ENCODE assay signal across 9 cellular contexts in the genomic region with DNA sequence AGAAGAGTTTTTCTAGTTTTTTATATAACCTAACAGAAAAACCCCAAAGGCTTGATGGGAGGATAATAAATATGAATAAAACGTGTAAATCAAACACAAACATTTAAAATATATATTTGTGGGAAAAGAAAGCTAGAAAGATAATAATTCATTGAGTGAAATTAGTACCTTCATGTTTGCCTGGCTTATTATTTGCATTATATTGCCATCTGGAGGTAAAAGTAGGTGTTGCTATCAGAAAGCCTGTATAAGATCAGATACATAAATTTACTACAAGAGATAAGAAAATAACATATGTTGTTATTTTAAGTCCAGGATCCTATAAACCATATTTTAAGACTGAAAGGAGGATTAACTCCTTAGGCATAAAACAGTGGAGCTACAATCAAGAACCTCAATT.
DNase-seq lines count a peak whose midpoint lies in the region; ATAC-seq, FAIRE-seq and TF ChIP-seq lines count a peak whose summit lies in the region.
"Had no signal": no experiment of that assay in that cellular context is flagged by ENCODE, and none has a peak within 500 bp of the region (broad histone marks: within the 10 kb centered on the region; RNA-seq: fewer than 3 reads in every experiment).

No MANE protein-coding gene starts in this region.

- BruUV-seq in A673 (replicated peaks; lab: Mats Ljungman, UMichigan) = no TSS peak

- H3K27me3 ChIP-seq in A673 (replicated peaks; ENCODE audit: insufficient read depth, low read depth, low read length, poor library complexity) = no peaks in the 10 kb centered on the region

- POLR2A ChIA-PET in A673 (lab: Charles Lee; ENCODE audit: low non-redundant PET) = no interaction called here
- POLR2A ChIA-PET in HEK293 (lab: Yijun Ruan, JAX) = no interaction called here

- H3K36me3 ChIP-seq in A673 (ENCODE audit: insufficient read depth, low read length, poor library complexity, severe bottlenecking) = no peaks in the 10 kb centered on the region
- H3K36me3 ChIP-seq in HEK293 (ENCODE audit: control insufficient read depth in 2 of 2, insufficient read depth in 1 of 2, low read length in 2 of 2) = no peaks in the 10 kb centered on the region

- CTCF ChIA-PET in A673 (lab: Charles Lee) = interaction anchor here (1.1 kb wide), 1 partner anchor 527 kb away, joined by 3 read pairs; no protein-coding TSS in a partner anchor
- CTCF ChIA-PET in HEK293 (lab: Yijun Ruan, JAX) = interaction anchor here (0.7 to 2.9 kb wide), 8 partner anchors 25 to 963 kb away, joined by 3 to 22 read pairs (median 3); no protein-coding TSS in a partner anchor

- no peaks in the 10 kb centered on the region for H3K9me3 ChIP-seq in A673 (ENCODE audit: low read depth, low read length, poor library complexity, severe bottlenecking)
- no peaks in the 10 kb centered on the region for H3K9me3 ChIP-seq in HEK293 (ENCODE audit: control insufficient read depth, insufficient read depth, low read depth, low read length)

- ATAC-seq in HG02884 (IDR thresholded peaks at IDR 0.05; ENCODE audit: unreplicated experiment) (no peak), GM19035 (IDR thresholded peaks at IDR 0.05; ENCODE audit: unreplicated experiment) (no peak)

- intact Hi-C loops in A673 (cut with micrococcal nuclease; ENCODE audit: unreplicated experiment) = loop anchor here (2.0 to 10.0 kb wide), 3 partner anchors 27 to 2003 kb away; no protein-coding TSS in a partner anchor

- DNase-seq in A673 (ENCODE audit: low spot score) (peak; percentile 66), RCC 7860 (ENCODE audit: low spot score) (no peak), fibroblast of the aortic adventitia (ENCODE audit: low read depth) (peak; percentile 51), frontal cortex (ENCODE audit: low spot score in 2 of 2) (no peak)
- no peak for DNase-seq in activated CD4-positive, CD25-positive, alpha-beta regulatory T cell (lab: John Stamatoyannopoulos, UW)
- DNase-seq: activated naive CD8-positive, alpha-beta T cell treated with anti-CD3 and anti-CD28 coated beads for 36 hours had no signal

- H3K4me3 ChIP-seq in A673 (ENCODE audit: low read depth, low read length, poor library complexity, severe bottlenecking) (no peak overlapping the region), HEK293 (ENCODE audit: low read depth, low read length) (no peak overlapping the region), fibroblast of the aortic adventitia (ENCODE audit: low read depth, low read length) (no peak overlapping the region)

- TF ChIP-seq CTCF in A673 (conservative IDR thresholded peaks at IDR 0.05; ENCODE audit: low read depth, low read length) = peak; percentile 72
- no peak for TF ChIP-seq CTCF in HEK293 (tag by site-specific recombination; IDR thresholded peaks at IDR 0.05)
- TF ChIP-seq CTCF in fibroblast of the aortic adventitia (IDR thresholded peaks at IDR 0.05; ENCODE audit: insufficient read depth, low read length) = peak; percentile 59

- H3K27ac ChIP-seq in A673 (ENCODE audit: low read depth, low read length, poor library complexity, severe bottlenecking) = no peak overlapping the region
- H3K27ac ChIP-seq in HEK293 (ENCODE audit: extremely low read depth, low read depth, low read length) = no peak overlapping the region

- FAIRE-seq in RCC 7860 (lab: Jason Lieb, UNC) = peak; percentile 51
- no peak for FAIRE-seq in frontal cortex (lab: Jason Lieb, UNC)

- H3K4me1 ChIP-seq in A673 (ENCODE audit: insufficient read depth, low read length, poor library complexity, severe bottlenecking) (peaks cover 56% of the 10 kb centered on the region), HEK293 (ENCODE audit: control insufficient read depth, insufficient read depth, low read length) (no peaks in the 10 kb centered on the region)

TF ChIP-seq in HEK293, 187 proteins besides CTCF, POLR2A, EP300 and RAD21:
- TF ChIP-seq ZNF654 (tag by site-specific recombination; IDR thresholded peaks at IDR 0.05; ENCODE audit: low read depth) (peak; percentile 60), KLF1 (tag by site-specific recombination; IDR thresholded peaks at IDR 0.05) (no peak)

Comparison
In these comparisons a context has a peak if more than half of its experiments do, and no peak if none do; other contexts are left out.
1. DNase-seq: peak in A673 (single experiment) and fibroblast of the aortic adventitia (single experiment); none in RCC 7860 (single experiment), frontal cortex (0 of 2) and activated CD4-positive, CD25-positive, alpha-beta regulatory T cell (0 of 4).